7 cellular contexts compared by ENCODE assay signal in the genomic region with DNA sequence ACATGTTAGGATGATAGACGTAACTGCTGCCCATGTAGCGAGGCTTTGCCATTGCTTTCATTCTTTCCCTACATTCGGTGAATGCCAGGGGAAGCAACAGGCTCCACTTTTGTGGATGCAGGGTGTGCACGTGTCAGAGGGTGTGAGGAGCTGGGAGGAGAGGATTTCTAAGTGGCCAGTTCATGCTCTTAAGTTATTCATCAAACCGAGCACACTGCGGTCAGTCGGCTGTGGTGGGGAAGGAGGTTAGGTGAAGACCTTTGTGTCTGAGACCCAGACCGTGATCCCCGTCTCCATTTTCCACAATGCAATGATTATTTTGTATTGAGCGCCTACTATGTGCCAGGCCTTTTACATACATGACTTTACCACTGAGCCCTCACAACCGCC.
A peak's percentile ranks its signal among the peaks of the same experiment; 100 is the strongest.
DNase-seq lines count a peak whose midpoint lies in the region; ATAC-seq and TF ChIP-seq lines count a peak whose summit lies in the region.

No MANE protein-coding gene starts in this region.

- TF ChIP-seq CTCF in HFF-Myc (IDR thresholded peaks at IDR 0.05; ENCODE audit: low read depth, low read length, missing control alignments), result no peak
- TF ChIP-seq CTCF in stomach (IDR thresholded peaks at IDR 0.05), result no peak

- POLR2A ChIA-PET in activated naive CD8-positive, alpha-beta T cell treated with anti-CD3 and anti-CD28 coated beads, Interleukin-2, amount 10 ng/mL, durations not matched to agents 7 days and 5 days (lab: Charles Lee), result interaction anchor here (1.0 to 1.1 kb wide), 2 partner anchors 14 to 45 kb away, joined by 3 to 4 read pairs; no protein-coding TSS in a partner anchor

- H3K36me3 ChIP-seq in stomach, result no peaks in the 10 kb centered on the region

- peaks cover 0 to 33% (median 24%) of the 10 kb centered on the region in 4 donors for H3K4me1 ChIP-seq in stomach

- peak overlapping the region; percentile 75 to 94 (median 92) for H3K27ac ChIP-seq in stomach

- no peaks in the 10 kb centered on the region for H3K9me3 Mint-ChIP-seq in activated naive CD8-positive, alpha-beta T cell treated with anti-CD3 and anti-CD28 coated beads, Interleukin-2, amount 10 ng/mL, durations not matched to agents 7 days and 5 days

- DNase-seq in HFF-Myc (ENCODE audit: extremely low read depth, low read depth), result no peak
- DNase-seq in activated naive CD8-positive, alpha-beta T cell treated with anti-CD3 and anti-CD28 coated beads, Interleukin-2, amount 10 ng/mL, durations not matched to agents 7 days and 5 days, result no peak
- peak; percentile 20 for DNase-seq in iris pigment epithelial cell (ENCODE audit: low read depth)
- DNase-seq in stomach, result no peak
- DNase-seq in NCI-H774 (lab: John Stamatoyannopoulos, UW), result no peak
- no peak for DNase-seq in activated CD4-positive, alpha-beta T cell treated with anti-CD3 and anti-CD28 coated beads, Interleukin-2, amount 50 U/mL, for 1 hour

- no peaks in the 10 kb centered on the region for H3K9me3 ChIP-seq in stomach

- no peak for TF ChIP-seq POLR2A in stomach (IDR thresholded peaks at IDR 0.05)

- H3K27me3 Mint-ChIP-seq in activated naive CD8-positive, alpha-beta T cell treated with anti-CD3 and anti-CD28 coated beads, Interleukin-2, amount 10 ng/mL, durations not matched to agents 7 days and 5 days, result peaks cover 45% of the 10 kb centered on the region

- H3K27me3 ChIP-seq in stomach, result peaks cover 0 to 22% (median 9%) of the 10 kb centered on the region in 3 donors

- peak overlapping the region; percentile 25 for H3K27ac Mint-ChIP-seq in activated naive CD8-positive, alpha-beta T cell treated with anti-CD3 and anti-CD28 coated beads, Interleukin-2, amount 10 ng/mL, durations not matched to agents 7 days and 5 days

- 35 to 54% (median 39%) methylated on average over 11 of the region's 11 CpGs for WGBS in stomach, 5 donors

- no peak for ATAC-seq in activated naive CD8-positive, alpha-beta T cell treated with anti-CD3 and anti-CD28 coated beads, Interleukin-2, amount 10 ng/mL, durations not matched to agents 7 days and 5 days (ENCODE audit: low read depth)
- no peak for ATAC-seq in GM18907 (IDR thresholded peaks at IDR 0.05; ENCODE audit: unreplicated experiment)

- TF ChIP-seq EP300 in stomach (IDR thresholded peaks at IDR 0.05), result no peak

- H3K36me3 Mint-ChIP-seq in activated naive CD8-positive, alpha-beta T cell treated with anti-CD3 and anti-CD28 coated beads, Interleukin-2, amount 10 ng/mL, durations not matched to agents 7 days and 5 days, result peaks cover 2% of the 10 kb centered on the region

- intact Hi-C loops in stomach (cut with DNase I; ENCODE audit: low total_unique reads), result loop anchor here (10.0 kb wide), 1 partner anchor 498 kb away; no protein-coding TSS in a partner anchor

- peaks cover 21% of the 10 kb centered on the region for H3K4me1 Mint-ChIP-seq in activated naive CD8-positive, alpha-beta T cell treated with anti-CD3 and anti-CD28 coated beads, Interleukin-2, amount 10 ng/mL, durations not matched to agents 7 days and 5 days

- H3K4me3 ChIP-seq in HFF-Myc (replicated peaks; ENCODE audit: low read depth, low read length), result peak overlapping the region; percentile 79
- peak overlapping the region; percentile 68 to 88 (median 79) for H3K4me3 ChIP-seq in stomach

- peak overlapping the region; percentile 65 for H3K4me3 Mint-ChIP-seq in activated naive CD8-positive, alpha-beta T cell treated with anti-CD3 and anti-CD28 coated beads, Interleukin-2, amount 10 ng/mL, durations not matched to agents 7 days and 5 days
